16 cellular contexts compared by ENCODE assay signal in the genomic region with DNA sequence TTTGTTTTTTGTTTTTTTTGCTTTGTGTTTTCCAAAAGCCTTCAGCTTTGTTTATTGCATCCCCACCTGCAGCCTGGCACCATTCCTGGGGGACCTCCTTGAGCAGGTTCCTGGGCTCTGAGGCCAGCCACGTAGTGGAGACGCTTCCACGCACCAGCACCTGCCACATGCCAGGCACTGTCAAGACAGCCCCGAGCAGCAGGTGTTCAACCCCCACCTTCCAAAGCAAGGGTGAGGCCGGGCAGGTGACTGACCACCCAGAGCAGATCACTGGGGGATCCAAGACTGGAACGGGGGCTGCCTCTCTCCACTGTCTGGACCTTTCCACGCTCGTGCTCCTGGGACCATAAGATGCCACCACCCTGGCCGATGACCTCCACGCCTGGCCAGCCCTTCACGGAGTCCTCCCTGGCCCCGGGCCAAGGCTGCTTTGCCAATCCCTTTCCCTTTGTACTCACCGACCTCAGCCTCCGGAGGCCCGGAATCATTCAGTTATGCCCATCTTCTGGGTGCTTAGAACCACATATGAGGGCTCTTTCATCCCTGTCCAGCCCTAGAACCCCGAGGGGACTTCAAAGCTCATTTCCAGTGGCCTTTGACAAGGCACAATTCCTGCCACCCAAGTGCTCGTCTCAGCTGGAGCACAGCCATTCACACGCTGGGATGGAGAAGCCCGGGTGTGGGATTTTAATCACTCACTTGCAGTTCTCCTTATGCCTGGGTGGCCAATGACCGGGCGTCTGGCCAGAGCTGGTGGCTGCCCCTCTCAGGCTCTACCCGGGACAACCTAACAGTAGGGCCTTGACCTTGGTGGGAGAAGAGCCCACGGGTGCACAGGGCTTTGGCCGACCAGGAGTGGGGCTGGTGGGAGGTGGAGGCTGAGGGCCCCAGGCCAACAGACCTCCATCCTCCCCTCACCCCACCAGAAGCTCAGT.
DNase-seq lines count a peak whose midpoint lies in the region; ATAC-seq lines count a peak whose summit lies in the region.
"Had no signal": no experiment of that assay in that cellular context is flagged by ENCODE, and none has a peak within 500 bp of the region (broad histone marks: within the 10 kb centered on the region; RNA-seq: fewer than 3 reads in every experiment).

No MANE protein-coding gene starts in this region.

- ATAC-seq in activated naive CD8-positive, alpha-beta T cell treated with anti-CD3 and anti-CD28 coated beads, Interleukin-2, amount 50 U/mL, for 24 hours, result no peak
- ATAC-seq in right cardiac atrium (peak; percentile 25 to 38), HG02763 (IDR thresholded peaks at IDR 0.05; ENCODE audit: unreplicated experiment) (no peak)
- ATAC-seq: A549 had no signal

- WGBS in right cardiac atrium, result 66% methylated on average over 24 of the region's 24 CpGs

- no peak overlapping the region for H3K27ac Mint-ChIP-seq in activated naive CD8-positive, alpha-beta T cell treated with anti-CD3 and anti-CD28 coated beads for 36 hours
- no peak overlapping the region for H3K27ac Mint-ChIP-seq in activated naive CD8-positive, alpha-beta T cell treated with anti-CD3 and anti-CD28 coated beads, Interleukin-2, amount 50 U/mL, for 24 hours

- H3K4me3 ChIP-seq in right cardiac atrium (ENCODE audit: low read length), result no peak overlapping the region
- H3K4me3 ChIP-seq: A549 had no signal

- H3K4me1 Mint-ChIP-seq in activated naive CD8-positive, alpha-beta T cell treated with anti-CD3 and anti-CD28 coated beads for 36 hours, result no peaks in the 10 kb centered on the region
- no peaks in the 10 kb centered on the region for H3K4me1 Mint-ChIP-seq in activated naive CD8-positive, alpha-beta T cell treated with anti-CD3 and anti-CD28 coated beads, Interleukin-2, amount 50 U/mL, for 24 hours

- no peak for DNase-seq in activated naive CD8-positive, alpha-beta T cell treated with anti-CD3 and anti-CD28 coated beads for 36 hours
- DNase-seq in activated naive CD8-positive, alpha-beta T cell treated with anti-CD3 and anti-CD28 coated beads, Interleukin-2, amount 50 U/mL, for 24 hours, result no peak
- DNase-seq in SW480 (ENCODE audit: low spot score), result peak; percentile 56
- peak; percentile 31 to 80 (median 79) for DNase-seq in right cardiac atrium
- DNase-seq in EL, result no peak
- no peak for DNase-seq in activated CD4-positive, alpha-beta T cell treated with anti-CD3 and anti-CD28 coated beads, Interleukin-2, amount 50 U/mL, for 4 hours
- DNase-seq: IMR-90, NCI-H1417, NCI-H187 treated with DMSO at 0.1 percent for 48 hours, NCI-H2171 treated with DMSO at 0.1 percent for 48 hours, NCI-H510A, NCI-H82, SIG-M5 had no signal

- no peaks in the 10 kb centered on the region for H3K36me3 Mint-ChIP-seq in activated naive CD8-positive, alpha-beta T cell treated with anti-CD3 and anti-CD28 coated beads for 36 hours
- H3K36me3 Mint-ChIP-seq in activated naive CD8-positive, alpha-beta T cell treated with anti-CD3 and anti-CD28 coated beads, Interleukin-2, amount 50 U/mL, for 24 hours (ENCODE audit: low read depth), result no peaks in the 10 kb centered on the region

- intact Hi-C loops in right cardiac atrium (cut with DNase I), result no loop called here

- H3K4me1 ChIP-seq in right cardiac atrium (ENCODE audit: control insufficient read depth, insufficient read depth, low read length), result peaks cover 2% of the 10 kb centered on the region
- H3K4me1 ChIP-seq: A549 had no signal

- no peaks in the 10 kb centered on the region for H3K9me3 ChIP-seq in right cardiac atrium (ENCODE audit: control insufficient read depth, low read length)
- H3K9me3 ChIP-seq: A549 had no signal

- H3K4me3 Mint-ChIP-seq in activated naive CD8-positive, alpha-beta T cell treated with anti-CD3 and anti-CD28 coated beads for 36 hours, result peak overlapping the region; percentile 34
- H3K4me3 Mint-ChIP-seq in activated naive CD8-positive, alpha-beta T cell treated with anti-CD3 and anti-CD28 coated beads, Interleukin-2, amount 50 U/mL, for 24 hours, result no peak overlapping the region

- H3K27me3 Mint-ChIP-seq in activated naive CD8-positive, alpha-beta T cell treated with anti-CD3 and anti-CD28 coated beads for 36 hours, result peaks cover 10% of the 10 kb centered on the region
- H3K27me3 Mint-ChIP-seq in activated naive CD8-positive, alpha-beta T cell treated with anti-CD3 and anti-CD28 coated beads, Interleukin-2, amount 50 U/mL, for 24 hours, result peaks cover 2% of the 10 kb centered on the region

- peak overlapping the region; percentile 27 for H3K27ac ChIP-seq in right cardiac atrium (ENCODE audit: low read length)
- H3K27ac ChIP-seq: A549, C4-2B had no signal

- no peaks in the 10 kb centered on the region for H3K9me3 Mint-ChIP-seq in activated naive CD8-positive, alpha-beta T cell treated with anti-CD3 and anti-CD28 coated beads for 36 hours
- H3K9me3 Mint-ChIP-seq in activated naive CD8-positive, alpha-beta T cell treated with anti-CD3 and anti-CD28 coated beads, Interleukin-2, amount 50 U/mL, for 24 hours, result no peaks in the 10 kb centered on the region

- no peaks in the 10 kb centered on the region for H3K27me3 ChIP-seq in right cardiac atrium (ENCODE audit: control insufficient read depth, insufficient read depth)

Comparison
In these comparisons a context has a peak if more than half of its experiments do, and no peak if none do; other contexts are left out.
1. DNase-seq: peak in SW480 (single experiment) and right cardiac atrium (3 of 3); none in activated naive CD8-positive, alpha-beta T cell treated with anti-CD3 and anti-CD28 coated beads for 36 hours (single experiment), activated naive CD8-positive, alpha-beta T cell treated with anti-CD3 and anti-CD28 coated beads, Interleukin-2, amount 50 U/mL, for 24 hours (single experiment), EL (single experiment) and activated CD4-positive, alpha-beta T cell treated with anti-CD3 and anti-CD28 coated beads, Interleukin-2, amount 50 U/mL, for 4 hours (0 of 2).
2. ATAC-seq: peak in right cardiac atrium (2 of 2); none in activated naive CD8-positive, alpha-beta T cell treated with anti-CD3 and anti-CD28 coated beads, Interleukin-2, amount 50 U/mL, for 24 hours (single experiment) and HG02763 (single experiment).